In genomic region chr3:179450901-179451334, GRCh38 we compare ENCODE assay signal across 8 cellular contexts. TPM values are rescaled to one million over a fixed set of nuclear protein-coding genes. Genes with fewer than 3 reads are reported as not detected.
A peak's percentile ranks its signal among the peaks of the same experiment; 100 is the strongest.
DNase-seq lines count a peak whose midpoint lies in the region; ATAC-seq and TF ChIP-seq lines count a peak whose summit lies in the region.

No MANE protein-coding gene starts in this region.

- peak overlapping the region; percentile 90 for H3K9ac ChIP-seq in DND-41 (ENCODE audit: low read depth, low read length)

- peaks cover 85% of the 10 kb centered on the region for H3K27me3 Mint-ChIP-seq in activated CD8-positive, alpha-beta memory T cell treated with anti-CD3 and anti-CD28 coated beads, Interleukin-2, amount 10 ng/mL, durations not matched to agents 7 days and 5 days
- H3K27me3 Mint-ChIP-seq in glutamatergic neuron (ENCODE audit: unreplicated experiment) = peaks cover 6% of the 10 kb centered on the region

- H2AFZ ChIP-seq in DND-41 (ENCODE audit: low read depth, low read length) (peak overlapping the region; percentile 85), osteoblast (ENCODE audit: low read length) (peak overlapping the region; percentile 84)

- TF ChIP-seq CTCF in DND-41 (IDR thresholded peaks at IDR 0.05; ENCODE audit: borderline replicate concordance, extremely low read depth, low read length, poor library complexity, severe bottlenecking) = no peak
- no peak for TF ChIP-seq CTCF in glutamatergic neuron (IDR thresholded peaks at IDR 0.05; ENCODE audit: partially characterized antibody, unreplicated experiment)
- no peak for TF ChIP-seq CTCF in osteoblast (IDR thresholded peaks at IDR 0.05; ENCODE audit: extremely low read depth, low read depth, low read length)

- peak; percentile 49 for DNase-seq in DND-41
- peak; percentile 44 for DNase-seq in activated CD8-positive, alpha-beta memory T cell treated with anti-CD3 and anti-CD28 coated beads, Interleukin-2, amount 10 ng/mL, durations not matched to agents 7 days and 5 days
- DNase-seq in glutamatergic neuron = no peak
- peak; percentile 80 for DNase-seq in osteoblast (ENCODE audit: insufficient read length, low spot score, missing footprints)
- no peak for DNase-seq in NCI-H446 treated with DMSO at 0.1 percent for 48 hours (lab: John Stamatoyannopoulos, UW)
- DNase-seq in LoVo (ENCODE audit: low spot score) = no peak

- peak overlapping the region; percentile 74 for H3K27ac Mint-ChIP-seq in activated CD8-positive, alpha-beta memory T cell treated with anti-CD3 and anti-CD28 coated beads, Interleukin-2, amount 10 ng/mL, durations not matched to agents 7 days and 5 days
- peak overlapping the region; percentile 62 for H3K27ac Mint-ChIP-seq in glutamatergic neuron (ENCODE audit: unreplicated experiment)

- H3K79me2 ChIP-seq in DND-41 (ENCODE audit: insufficient read depth, low read length) = peaks cover 52% of the 10 kb centered on the region
- peaks cover 50% of the 10 kb centered on the region for H3K79me2 ChIP-seq in osteoblast (ENCODE audit: insufficient read depth, low read length)

- H3K4me3 ChIP-seq in DND-41 (ENCODE audit: low read depth in 1 of 2, low read length in 2 of 2) = peak overlapping the region; percentile 96 to 98
- H3K4me3 ChIP-seq in osteoblast (ENCODE audit: insufficient read depth, low read length) = peak overlapping the region; percentile 86

- H4K20me1 ChIP-seq in DND-41 (ENCODE audit: insufficient read depth, low read length) = peaks cover 11% of the 10 kb centered on the region
- no peaks in the 10 kb centered on the region for H4K20me1 ChIP-seq in osteoblast (ENCODE audit: insufficient read depth, low read length)

- H3K36me3 ChIP-seq in DND-41 (ENCODE audit: insufficient read depth, low read length) = peaks cover 10% of the 10 kb centered on the region; the same call in 1 of the 2 replicates
- H3K36me3 ChIP-seq in osteoblast (ENCODE audit: insufficient read depth, low read length) = peaks cover 3% of the 10 kb centered on the region

- no peaks in the 10 kb centered on the region for H3K9me3 Mint-ChIP-seq in activated CD8-positive, alpha-beta memory T cell treated with anti-CD3 and anti-CD28 coated beads, Interleukin-2, amount 10 ng/mL, durations not matched to agents 7 days and 5 days (ENCODE audit: low read depth)
- H3K9me3 Mint-ChIP-seq in glutamatergic neuron (ENCODE audit: unreplicated experiment) = peaks cover 8% of the 10 kb centered on the region

- H3K4me2 ChIP-seq in DND-41 (ENCODE audit: insufficient read depth, low read length) (peak overlapping the region; percentile 73), osteoblast (ENCODE audit: insufficient read depth, low read length) (peak overlapping the region; percentile 94)

- ATAC-seq in DND-41 (ENCODE audit: insufficient read depth, low read depth) (peak; percentile 65), GM19468 (IDR thresholded peaks at IDR 0.05; ENCODE audit: extremely low read depth, unreplicated experiment) (peak; percentile 5), HG03571 (IDR thresholded peaks at IDR 0.05; ENCODE audit: unreplicated experiment) (peak; percentile 34)
- ATAC-seq in activated CD8-positive, alpha-beta memory T cell treated with anti-CD3 and anti-CD28 coated beads, Interleukin-2, amount 10 ng/mL, durations not matched to agents 7 days and 5 days = peak; percentile 66

- H3K27me3 ChIP-seq in DND-41 (ENCODE audit: insufficient read depth, low read length, poor library complexity) (peaks cover 9% of the 10 kb centered on the region), osteoblast (ENCODE audit: insufficient read depth, low read length) (no peaks in the 10 kb centered on the region)

- no peaks in the 10 kb centered on the region for H3K9me3 ChIP-seq in DND-41 (ENCODE audit: insufficient read depth, low read length, severe bottlenecking)
- no peaks in the 10 kb centered on the region for H3K9me3 ChIP-seq in osteoblast (ENCODE audit: low read depth, low read length)

- H3K4me1 ChIP-seq in DND-41 (ENCODE audit: insufficient read depth, low read length) = peaks cover 39% of the 10 kb centered on the region
- H3K4me1 ChIP-seq in osteoblast (ENCODE audit: insufficient read depth, low read length) = peaks cover 18% of the 10 kb centered on the region

- H3K4me1 Mint-ChIP-seq in activated CD8-positive, alpha-beta memory T cell treated with anti-CD3 and anti-CD28 coated beads, Interleukin-2, amount 10 ng/mL, durations not matched to agents 7 days and 5 days = peaks cover 23% of the 10 kb centered on the region
- peaks cover 3% of the 10 kb centered on the region for H3K4me1 Mint-ChIP-seq in glutamatergic neuron (ENCODE audit: low read depth, unreplicated experiment)

- H3K4me3 Mint-ChIP-seq in activated CD8-positive, alpha-beta memory T cell treated with anti-CD3 and anti-CD28 coated beads, Interleukin-2, amount 10 ng/mL, durations not matched to agents 7 days and 5 days = peak overlapping the region; percentile 83
- peak overlapping the region; percentile 84 for H3K4me3 Mint-ChIP-seq in glutamatergic neuron (ENCODE audit: unreplicated experiment)

- H3K27ac ChIP-seq in DND-41 (ENCODE audit: low read length) = peak overlapping the region; percentile 81
- H3K27ac ChIP-seq in osteoblast (ENCODE audit: low read depth, low read length) = peak overlapping the region; percentile 84

- peaks cover 7% of the 10 kb centered on the region for H3K36me3 Mint-ChIP-seq in activated CD8-positive, alpha-beta memory T cell treated with anti-CD3 and anti-CD28 coated beads, Interleukin-2, amount 10 ng/mL, durations not matched to agents 7 days and 5 days
- no peaks in the 10 kb centered on the region for H3K36me3 Mint-ChIP-seq in glutamatergic neuron (ENCODE audit: unreplicated experiment)

- CTCF ChIA-PET in activated CD8-positive, alpha-beta memory T cell treated with anti-CD3 and anti-CD28 coated beads, Interleukin-2, amount 10 ng/mL, durations not matched to agents 7 days and 5 days (lab: Charles Lee) = interaction anchor here (1.0 kb wide), 1 partner anchor 110 kb away, joined by 3 read pairs; no protein-coding TSS in a partner anchor

RNA-seq across cellular contexts. Expression of gene GNB4, which starts 0.4 kb away (rescaled TPM):
- 10 to 100 TPM in 1 of 2 experiments, 1 to 10 TPM in 1; 7.5 to 13.8 TPM for total RNA-seq in activated CD8-positive, alpha-beta memory T cell treated with anti-CD3 and anti-CD28 coated beads, Interleukin-2, amount 10 ng/mL, durations not matched to agents 7 days and 5 days
- total RNA-seq in glutamatergic neuron (ENCODE audit: unreplicated experiment) (19.1 TPM), osteoblast (79.3 and 92.3 TPM in 2 replicates)

Comparison
In these comparisons a context has a peak if more than half of its experiments do, and no peak if none do; other contexts are left out.
1. ATAC-seq: peak in every context shown above with its lines; median percentile 66 in activated CD8-positive, alpha-beta memory T cell treated with anti-CD3 and anti-CD28 coated beads, Interleukin-2, amount 10 ng/mL, durations not matched to agents 7 days and 5 days; 65 in DND-41; 34 in HG03571; 5 in GM19468.
2. DNase-seq: peak in DND-41 (single experiment), activated CD8-positive, alpha-beta memory T cell treated with anti-CD3 and anti-CD28 coated beads, Interleukin-2, amount 10 ng/mL, durations not matched to agents 7 days and 5 days (single experiment) and osteoblast (single experiment); none in glutamatergic neuron (single experiment), NCI-H446 treated with DMSO at 0.1 percent for 48 hours (single experiment) and LoVo (single experiment).